In genomic region chr5:68200288-68200687, GRCh38 we compare ENCODE assay signal across 23 cellular contexts. TPM values are rescaled to one million over a fixed set of nuclear protein-coding genes. Genes with fewer than 3 reads are reported as not detected.
DNase-seq lines count a peak whose midpoint lies in the region; ATAC-seq, FAIRE-seq and TF ChIP-seq lines count a peak whose summit lies in the region.
"Had no signal": no experiment of that assay in that cellular context is flagged by ENCODE, and none has a peak within 500 bp of the region (broad histone marks: within the 10 kb centered on the region; RNA-seq: fewer than 3 reads in every experiment).

No MANE protein-coding gene starts in this region.

- FAIRE-seq in GM12892 (lab: Jason Lieb, UNC): peak; percentile 78
- FAIRE-seq: D721Med, H54, HTR-8/SVneo, RCC 7860 had no signal

- H3K4me3 ChIP-seq in GM12865 (ENCODE audit: low read depth, low read length): no peak overlapping the region

- no peak for TF ChIP-seq POLR2A in GM12892 (IDR thresholded peaks at IDR 0.05; ENCODE audit: low read depth, low read length)

- intact Hi-C loops in Right ventricle myocardium superior (cut with DNase I): no loop called here

- DNase-seq in GM12865 (ENCODE audit: low read depth): peak; percentile 24
- DNase-seq in GM12892 (ENCODE audit: insufficient read length): no peak
- peak; percentile 28 for DNase-seq in RPMI8226
- no peak for DNase-seq in Right ventricle myocardium superior
- DNase-seq in NCI-H2029 (lab: John Stamatoyannopoulos, UW): no peak
- DNase-seq in stimulated activated naive CD4-positive, alpha-beta T cell treated with Interleukin-2 at 50 U/mL for 16 hours (lab: John Stamatoyannopoulos, UW): no peak
- DNase-seq: BE2C, DMS53, GF-D8, KG1, MV-4-11, NCI-H1105 treated with DMSO at 0.1 percent for 48 hours, NCI-H2081, NCI-H2171, NCI-H345, NCI-H524, NCI-H774 had no signal

- no peak for TF ChIP-seq CTCF in GM12865 (IDR thresholded peaks at IDR 0.05; ENCODE audit: insufficient read depth, low read depth, low read length, missing control alignments)

- ATAC-seq in HG02885 (IDR thresholded peaks at IDR 0.05; ENCODE audit: poor library complexity, unreplicated experiment) (peak; percentile 30), Right ventricle myocardium superior (ENCODE audit: poor library complexity) (no peak)
- ATAC-seq: Right ventricle myocardium inferior had no signal

RNA-seq across cellular contexts. Expression of gene PIK3R1, which starts 15.3 kb away (rescaled TPM):
- polyA plus RNA-seq in GM12892 (2012; ENCODE audit: missing spikeins): 20.8 TPM
- total RNA-seq in Right ventricle myocardium superior: 103 TPM

Comparison
In these comparisons a context has a peak if more than half of its experiments do, and no peak if none do; other contexts are left out.
1. DNase-seq: peak in GM12865 (single experiment) and RPMI8226 (single experiment); none in GM12892 (single experiment), Right ventricle myocardium superior (single experiment), NCI-H2029 (single experiment) and stimulated activated naive CD4-positive, alpha-beta T cell treated with Interleukin-2 at 50 U/mL for 16 hours (single experiment).